In the genomic region with DNA sequence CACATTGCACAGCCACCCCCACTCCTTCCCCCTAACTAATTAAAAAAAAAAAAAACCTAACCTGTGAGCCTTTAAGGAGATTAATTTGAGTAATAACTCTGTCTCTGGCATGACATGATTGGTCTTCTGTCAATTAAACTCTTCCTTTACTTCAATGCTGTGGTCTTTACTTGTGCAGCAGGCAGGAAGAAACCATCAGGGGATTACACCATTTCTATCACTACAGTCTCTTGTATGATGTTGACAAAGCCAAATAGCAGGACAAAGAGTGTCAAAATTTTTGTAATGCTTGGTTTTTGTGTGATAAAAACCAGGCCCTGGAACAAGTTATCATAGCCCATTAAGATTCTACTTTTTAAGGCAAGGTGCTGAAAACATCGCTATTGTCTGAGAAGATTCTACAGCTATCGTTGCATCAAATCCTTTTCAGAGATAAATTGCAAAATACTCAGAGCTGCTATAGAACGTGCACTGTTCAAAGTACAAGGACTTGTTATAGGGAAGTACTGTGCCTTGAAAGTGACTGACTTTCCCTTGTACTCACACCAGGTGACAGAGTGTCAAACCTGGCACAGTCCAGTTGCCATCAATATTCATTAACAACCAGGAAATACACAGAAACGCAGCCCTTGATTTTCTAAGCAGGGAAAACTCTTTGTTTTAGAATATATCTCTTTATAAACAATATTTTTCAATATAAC, we compare ENCODE assay signal across 2 cellular contexts.
TF ChIP-seq lines count a peak whose summit lies in the region.

No MANE protein-coding gene starts in this region.

TF ChIP-seq in IMR-90, 13 proteins besides CTCF, POLR2A, EP300 and RAD21:
- TF ChIP-seq SMC3 (IDR thresholded peaks at IDR 0.05; ENCODE audit: low read depth, low read length) (no peak), CEBPB (IDR thresholded peaks at IDR 0.05; ENCODE audit: low read depth, low read length) (no peak), RCOR1 (IDR thresholded peaks at IDR 0.05; ENCODE audit: insufficient replicate concordance, low read length) (no peak), MAFK (IDR thresholded peaks at IDR 0.05; ENCODE audit: low read depth, low read length) (no peak), MAZ (IDR thresholded peaks at IDR 0.05; ENCODE audit: borderline replicate concordance, low read depth, low read length) (no peak), BHLHE40 (IDR thresholded peaks at IDR 0.05; ENCODE audit: low read depth, low read length) (no peak), MXI1 (IDR thresholded peaks at IDR 0.05; ENCODE audit: borderline replicate concordance, low read depth, low read length) (no peak), FOS (IDR thresholded peaks at IDR 0.05; ENCODE audit: low read depth, low read length) (no peak), NFE2L2 (IDR thresholded peaks at IDR 0.05; ENCODE audit: low read depth, low read length) (no peak), CHD1 (IDR thresholded peaks at IDR 0.05; ENCODE audit: low read depth, low read length) (no peak), RFX5 (IDR thresholded peaks at IDR 0.05; ENCODE audit: low read depth, low read length) (no peak)
- TF ChIP-seq, protein P1, sequence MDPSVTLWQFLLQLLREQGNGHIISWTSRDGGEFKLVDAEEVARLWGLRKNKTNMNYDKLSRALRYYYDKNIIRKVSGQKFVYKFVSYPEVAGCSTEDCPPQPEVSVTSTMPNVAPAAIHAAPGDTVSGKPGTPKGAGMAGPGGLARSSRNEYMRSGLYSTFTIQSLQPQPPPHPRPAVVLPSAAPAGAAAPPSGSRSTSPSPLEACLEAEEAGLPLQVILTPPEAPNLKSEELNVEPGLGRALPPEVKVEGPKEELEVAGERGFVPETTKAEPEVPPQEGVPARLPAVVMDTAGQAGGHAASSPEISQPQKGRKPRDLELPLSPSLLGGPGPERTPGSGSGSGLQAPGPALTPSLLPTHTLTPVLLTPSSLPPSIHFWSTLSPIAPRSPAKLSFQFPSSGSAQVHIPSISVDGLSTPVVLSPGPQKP (IDR thresholded peaks at IDR 0.05; ENCODE audit: borderline replicate concordance, low read depth, low read length) = no peak
- TF ChIP-seq, protein P2, sequence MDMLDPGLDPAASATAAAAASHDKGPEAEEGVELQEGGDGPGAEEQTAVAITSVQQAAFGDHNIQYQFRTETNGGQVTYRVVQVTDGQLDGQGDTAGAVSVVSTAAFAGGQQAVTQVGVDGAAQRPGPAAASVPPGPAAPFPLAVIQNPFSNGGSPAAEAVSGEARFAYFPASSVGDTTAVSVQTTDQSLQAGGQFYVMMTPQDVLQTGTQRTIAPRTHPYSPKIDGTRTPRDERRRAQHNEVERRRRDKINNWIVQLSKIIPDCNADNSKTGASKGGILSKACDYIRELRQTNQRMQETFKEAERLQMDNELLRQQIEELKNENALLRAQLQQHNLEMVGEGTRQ (IDR thresholded peaks at IDR 0.05; ENCODE audit: low read depth, low read length) = no peak

TF ChIP-seq in HepG2, 621 proteins besides CTCF, POLR2A, EP300 and RAD21:
- TF ChIP-seq HNF4G (IDR thresholded peaks at IDR 0.05; ENCODE audit: borderline replicate concordance, low read depth, low read length) = peak; percentile 52; the same call in 1 of the 2 replicates
- TF ChIP-seq HNF4G (CRISPR knock-in tag; IDR thresholded peaks at IDR 0.05; ENCODE audit: borderline replicate concordance, low read depth) = no peak
- no peak for TF ChIP-seq SOX13 (IDR thresholded peaks at IDR 0.05)
- TF ChIP-seq SOX13 (CRISPR knock-in tag; conservative IDR thresholded peaks at IDR 0.05 in 1 of 2, IDR thresholded peaks at IDR 0.05 in 1 of 2) = peak in 1 of 2 experiments; percentile 44; a peak in 1 of 4 replicates
- peak; percentile 88 for TF ChIP-seq HNF4A (CRISPR knock-in tag; IDR thresholded peaks at IDR 0.05)
- TF ChIP-seq GATAD2A (CRISPR knock-in tag; IDR thresholded peaks at IDR 0.05) = peak; percentile 42; the same call in 1 of the 2 replicates
- TF ChIP-seq, protein P3, sequence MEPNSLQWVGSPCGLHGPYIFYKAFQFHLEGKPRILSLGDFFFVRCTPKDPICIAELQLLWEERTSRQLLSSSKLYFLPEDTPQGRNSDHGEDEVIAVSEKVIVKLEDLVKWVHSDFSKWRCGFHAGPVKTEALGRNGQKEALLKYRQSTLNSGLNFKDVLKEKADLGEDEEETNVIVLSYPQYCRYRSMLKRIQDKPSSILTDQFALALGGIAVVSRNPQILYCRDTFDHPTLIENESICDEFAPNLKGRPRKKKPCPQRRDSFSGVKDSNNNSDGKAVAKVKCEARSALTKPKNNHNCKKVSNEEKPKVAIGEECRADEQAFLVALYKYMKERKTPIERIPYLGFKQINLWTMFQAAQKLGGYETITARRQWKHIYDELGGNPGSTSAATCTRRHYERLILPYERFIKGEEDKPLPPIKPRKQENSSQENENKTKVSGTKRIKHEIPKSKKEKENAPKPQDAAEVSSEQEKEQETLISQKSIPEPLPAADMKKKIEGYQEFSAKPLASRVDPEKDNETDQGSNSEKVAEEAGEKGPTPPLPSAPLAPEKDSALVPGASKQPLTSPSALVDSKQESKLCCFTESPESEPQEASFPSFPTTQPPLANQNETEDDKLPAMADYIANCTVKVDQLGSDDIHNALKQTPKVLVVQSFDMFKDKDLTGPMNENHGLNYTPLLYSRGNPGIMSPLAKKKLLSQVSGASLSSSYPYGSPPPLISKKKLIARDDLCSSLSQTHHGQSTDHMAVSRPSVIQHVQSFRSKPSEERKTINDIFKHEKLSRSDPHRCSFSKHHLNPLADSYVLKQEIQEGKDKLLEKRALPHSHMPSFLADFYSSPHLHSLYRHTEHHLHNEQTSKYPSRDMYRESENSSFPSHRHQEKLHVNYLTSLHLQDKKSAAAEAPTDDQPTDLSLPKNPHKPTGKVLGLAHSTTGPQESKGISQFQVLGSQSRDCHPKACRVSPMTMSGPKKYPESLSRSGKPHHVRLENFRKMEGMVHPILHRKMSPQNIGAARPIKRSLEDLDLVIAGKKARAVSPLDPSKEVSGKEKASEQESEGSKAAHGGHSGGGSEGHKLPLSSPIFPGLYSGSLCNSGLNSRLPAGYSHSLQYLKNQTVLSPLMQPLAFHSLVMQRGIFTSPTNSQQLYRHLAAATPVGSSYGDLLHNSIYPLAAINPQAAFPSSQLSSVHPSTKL (CRISPR knock-in tag; IDR thresholded peaks at IDR 0.05) = peak; percentile 33; the same call in 1 of the 2 replicates
- no peak for TF ChIP-seq GLI4 (CRISPR knock-in tag; IDR thresholded peaks at IDR 0.05; ENCODE audit: borderline replicate concordance)
- TF ChIP-seq BHLHE40 (IDR thresholded peaks at IDR 0.05; ENCODE audit: low read length) = peak; percentile 67
- no peak for TF ChIP-seq SOX6 (IDR thresholded peaks at IDR 0.05)
- TF ChIP-seq SOX6 (CRISPR knock-in tag; IDR thresholded peaks at IDR 0.05) = peak; percentile 56; the same call in 1 of the 2 replicates
- peak; percentile 70; the same call in 1 of the 2 replicates for TF ChIP-seq CEBPB (IDR thresholded peaks at IDR 0.05; ENCODE audit: borderline replicate concordance, low read depth, low read length)
- peak; percentile 51; the same call in 1 of the 2 replicates for TF ChIP-seq HMG20A (CRISPR knock-in tag; IDR thresholded peaks at IDR 0.05; ENCODE audit: borderline replicate concordance)
- TF ChIP-seq ZSCAN22 (CRISPR knock-in tag; IDR thresholded peaks at IDR 0.05) = no peak
- no peak for TF ChIP-seq YEATS4 (CRISPR knock-in tag; IDR thresholded peaks at IDR 0.05; ENCODE audit: borderline replicate concordance)
- no peak for TF ChIP-seq BORCS8-MEF2B (CRISPR knock-in tag; IDR thresholded peaks at IDR 0.05)
- peak; percentile 43; the same call in 1 of the 2 replicates for TF ChIP-seq CEBPG (CRISPR knock-in tag; IDR thresholded peaks at IDR 0.05)
- TF ChIP-seq, protein P4, sequence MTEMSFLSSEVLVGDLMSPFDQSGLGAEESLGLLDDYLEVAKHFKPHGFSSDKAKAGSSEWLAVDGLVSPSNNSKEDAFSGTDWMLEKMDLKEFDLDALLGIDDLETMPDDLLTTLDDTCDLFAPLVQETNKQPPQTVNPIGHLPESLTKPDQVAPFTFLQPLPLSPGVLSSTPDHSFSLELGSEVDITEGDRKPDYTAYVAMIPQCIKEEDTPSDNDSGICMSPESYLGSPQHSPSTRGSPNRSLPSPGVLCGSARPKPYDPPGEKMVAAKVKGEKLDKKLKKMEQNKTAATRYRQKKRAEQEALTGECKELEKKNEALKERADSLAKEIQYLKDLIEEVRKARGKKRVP (CRISPR knock-in tag; IDR thresholded peaks at IDR 0.05) = 0 out of 4 replicates have a peak, but pooled peaks of 1 of the 2 experiments have one; percentile 24
- TF ChIP-seq ELF3 (CRISPR knock-in tag; IDR thresholded peaks at IDR 0.05) = peak; percentile 72; the same call in 1 of the 2 replicates
- 0 out of 2 replicates have a peak, but pooled peaks have one; percentile 26 for TF ChIP-seq BCL6 (CRISPR knock-in tag; IDR thresholded peaks at IDR 0.05)
- peak; percentile 79; the same call in 1 of the 2 replicates for TF ChIP-seq ZNF3 (CRISPR knock-in tag; IDR thresholded peaks at IDR 0.05)
- no peak for TF ChIP-seq FOXA1 (IDR thresholded peaks at IDR 0.05)
- TF ChIP-seq FOXA1 (CRISPR knock-in tag; IDR thresholded peaks at IDR 0.05) = 0 out of 2 replicates have a peak, but pooled peaks have one; percentile 8
- TF ChIP-seq ZNF12 (CRISPR knock-in tag; IDR thresholded peaks at IDR 0.05) = peak; percentile 62; the same call in 1 of the 2 replicates
- no peak for TF ChIP-seq ZNF468 (CRISPR knock-in tag; IDR thresholded peaks at IDR 0.05)
TF ChIP-seq in HepG2: peak in this region for 16.
